Comparison of ENCODE assay signal across 8 cellular contexts in genomic region chr19:16828990-16829821, GRCh38. TPM values are rescaled to one million over a fixed set of nuclear protein-coding genes. Genes with fewer than 3 reads are reported as not detected.
DNase-seq lines count a peak whose midpoint lies in the region; ATAC-seq, FAIRE-seq and TF ChIP-seq lines count a peak whose summit lies in the region.

Gene SIN3B, plus strand, starts transcription at chr19:16829398. Its CDS starts 23 bp downstream, at chr19:16829421.

- H3K4me1 ChIP-seq in H9 (ENCODE audit: insufficient read depth, low read length) (peaks cover 3% of the 10 kb centered on the region; the same call in 1 of the 2 replicates), astrocyte (ENCODE audit: insufficient read depth, low read length) (peaks cover 31% of the 10 kb centered on the region), right cardiac atrium (ENCODE audit: control insufficient read depth, insufficient read depth, low read length) (peaks cover 4% of the 10 kb centered on the region)

- H4K5ac ChIP-seq in H9 (ENCODE audit: insufficient read length, low read depth, low read length), result no peak within 1 kb of the TSS

- H2BK12ac ChIP-seq in H9 (ENCODE audit: insufficient read length, low read depth, low read length), result no peak within 1 kb of the TSS

- H3K56ac ChIP-seq in H9 (ENCODE audit: insufficient read length, low read depth, low read length), result no peak within 1 kb of the TSS

- H3K27ac ChIP-seq in H9 (ENCODE audit: insufficient read length, low read depth, low read length), result no peak within 1 kb of the TSS
- peak within 1 kb of the TSS; percentile 37 for H3K27ac ChIP-seq in astrocyte (ENCODE audit: low read depth, low read length)
- H3K27ac ChIP-seq in right cardiac atrium (ENCODE audit: low read length), result peak within 1 kb of the TSS; percentile 70

- H3K4me2 ChIP-seq in H9 (ENCODE audit: insufficient read depth, insufficient read length, low read length) (peak within 1 kb of the TSS; percentile 82), astrocyte (ENCODE audit: low read length) (peak within 1 kb of the TSS; percentile 96)

- no peak within 1 kb of the TSS for H2BK120ac ChIP-seq in H9 (ENCODE audit: low read depth, low read length, poor library complexity, severe bottlenecking)

- H2AFZ ChIP-seq in H9 (ENCODE audit: low read length) (peak within 1 kb of the TSS; percentile 86), astrocyte (ENCODE audit: low read depth, low read length) (peak within 1 kb of the TSS; percentile 58)

- H3K9me3 Mint-ChIP-seq in H9 (no peaks in the 10 kb centered on the region; a peak in 1 of 5 replicates), astrocyte (ENCODE audit: unreplicated experiment) (peaks cover 6% of the 10 kb centered on the region)

- H4K20me1 ChIP-seq in H9 (ENCODE audit: control insufficient read depth, insufficient read depth, insufficient read length), result no peaks in the 10 kb centered on the region
- peaks cover 32% of the 10 kb centered on the region for H4K20me1 ChIP-seq in astrocyte (ENCODE audit: insufficient read depth, low read length)

- H3K79me2 ChIP-seq in H9 (ENCODE audit: insufficient read depth, low read length), result no peaks in the 10 kb centered on the region
- peaks cover 31% of the 10 kb centered on the region for H3K79me2 ChIP-seq in astrocyte (ENCODE audit: insufficient read depth, low read length)

- peaks cover 5% of the 10 kb centered on the region for H3K23me2 ChIP-seq in H9 (ENCODE audit: insufficient read length, low read depth, low read length, poor library complexity, severe bottlenecking)

- H3K4ac ChIP-seq in H9 (ENCODE audit: low read depth, low read length), result no peak within 1 kb of the TSS

- H3T11ph ChIP-seq in H9 (ENCODE audit: low read length), result no peak within 1 kb of the TSS

- TF ChIP-seq CTCF in H9 (conservative IDR thresholded peaks at IDR 0.05) (no peak), astrocyte (IDR thresholded peaks at IDR 0.05; ENCODE audit: insufficient read depth, low read depth, low read length) (no peak)

- no peak within 1 kb of the TSS for H2AK5ac ChIP-seq in H9 (ENCODE audit: insufficient read length, low read length)

- H3K36me3 Mint-ChIP-seq in H9 (ENCODE audit: insufficient read depth in 1 of 3, low read depth in 3 of 3) (peaks cover 21 to 36% (median 36%) of the 10 kb centered on the region in 3 experiments), astrocyte (ENCODE audit: low read depth, unreplicated experiment) (peaks cover 14% of the 10 kb centered on the region)

- no peak within 1 kb of the TSS for H2BK15ac ChIP-seq in H9 (ENCODE audit: low read depth, low read length)

- WGBS in H9 (ENCODE audit: extremely low coverage, insufficient read length, low lambda C conversion rate), result no CpG with 5 or more reads among the region's 63 CpGs
- WGBS in right cardiac atrium, result 3% methylated on average over 63 of the region's 63 CpGs

- H3K4me3 Mint-ChIP-seq in H9 (peak within 1 kb of the TSS; percentile 87 to 94), astrocyte (ENCODE audit: unreplicated experiment) (peak within 1 kb of the TSS; percentile 88)

- H3K14ac ChIP-seq in H9 (ENCODE audit: insufficient read depth, low read length), result peak within 1 kb of the TSS; percentile 60; the same call in 1 of the 2 replicates

- DNase-seq in COR-L47 (lab: John Stamatoyannopoulos, UW) (peak; percentile 82), H9 (peak; percentile 90), NCI-H1930 (lab: John Stamatoyannopoulos, UW) (peak; percentile 31 to 83), T1000 (lab: John Stamatoyannopoulos, UW) (peak; percentile 72), astrocyte (ENCODE audit: low read depth) (peak; percentile 59), right cardiac atrium (peak; percentile 81 to 94 (median 92)), pulmonary artery endothelial cell (ENCODE audit: low read depth, low spot score) (peak; percentile 60), ureter (ENCODE audit: low spot score) (peak; percentile 87)

- no peaks in the 10 kb centered on the region for H3K27me3 ChIP-seq in H9 (ENCODE audit: insufficient read depth, low read length)
- no peaks in the 10 kb centered on the region for H3K27me3 ChIP-seq in astrocyte (ENCODE audit: insufficient read depth, low read length)
- no peaks in the 10 kb centered on the region for H3K27me3 ChIP-seq in right cardiac atrium (ENCODE audit: control insufficient read depth, insufficient read depth)

- H3K9me3 ChIP-seq in H9 (ENCODE audit: control insufficient read depth, low read depth, low read length) (no peaks in the 10 kb centered on the region), astrocyte (ENCODE audit: insufficient read depth, low read depth, low read length) (no peaks in the 10 kb centered on the region), right cardiac atrium (ENCODE audit: control insufficient read depth, low read length) (no peaks in the 10 kb centered on the region)

- H2BK20ac ChIP-seq in H9 (ENCODE audit: low read depth, low read length, poor library complexity, severe bottlenecking), result no peak within 1 kb of the TSS

- H3K27ac Mint-ChIP-seq in H9, result peak within 1 kb of the TSS; percentile 59 to 95 (median 76); a peak in 4 of 7 replicates
- peak within 1 kb of the TSS; percentile 72 for H3K27ac Mint-ChIP-seq in astrocyte (ENCODE audit: unreplicated experiment)

- H2BK5ac ChIP-seq in H9 (ENCODE audit: insufficient read length, low read length), result no peak within 1 kb of the TSS

- H4K8ac ChIP-seq in H9 (replicated peaks; ENCODE audit: insufficient read length, low read depth, low read length), result no peak within 1 kb of the TSS

- H3K18ac ChIP-seq in H9 (ENCODE audit: insufficient read length, low read depth, low read length), result no peak within 1 kb of the TSS

- ATAC-seq in right cardiac atrium, result peak; percentile 85 to 93

- H4K91ac ChIP-seq in H9 (ENCODE audit: insufficient read length, low read depth, low read length), result no peak within 1 kb of the TSS

- peaks cover 9% of the 10 kb centered on the region for H3K79me1 ChIP-seq in H9 (ENCODE audit: insufficient read depth, low read depth, low read length, poor library complexity, severe bottlenecking)

- peaks cover 19% of the 10 kb centered on the region for H3K36me3 ChIP-seq in astrocyte (ENCODE audit: insufficient read depth, low read length)

- intact Hi-C loops in right cardiac atrium (cut with DNase I), result loop anchor here in 1 of 4 donors (10.0 kb wide), 1 partner anchor 54 kb away; no protein-coding TSS in a partner anchor

- FAIRE-seq in astrocyte (lab: Jason Lieb, UNC), result no peak

- peak within 1 kb of the TSS; percentile 60 for H3K9ac ChIP-seq in H9 (ENCODE audit: extremely low read depth, insufficient read length, low read length)
- peak within 1 kb of the TSS; percentile 93 for H3K9ac ChIP-seq in astrocyte (ENCODE audit: low read length)

- no peak within 1 kb of the TSS for H3K23ac ChIP-seq in H9 (ENCODE audit: insufficient read length, low read depth, low read length)

- H3K4me1 Mint-ChIP-seq in H9, result peaks cover 37 to 38% of the 10 kb centered on the region in 2 experiments
- peaks cover 27% of the 10 kb centered on the region for H3K4me1 Mint-ChIP-seq in astrocyte (ENCODE audit: low read depth, unreplicated experiment)

- H3K27me3 Mint-ChIP-seq in H9 (ENCODE audit: low read depth) (peaks cover 5% of the 10 kb centered on the region), astrocyte (ENCODE audit: low read depth, unreplicated experiment) (no peaks in the 10 kb centered on the region)

- H3K4me3 ChIP-seq in astrocyte (ENCODE audit: insufficient read depth, low read depth, low read length) (peak within 1 kb of the TSS; percentile 83), right cardiac atrium (ENCODE audit: low read length) (peak within 1 kb of the TSS; percentile 84)

RNA-seq across cellular contexts. Expression of gene SIN3B, which starts in this region (rescaled TPM):
- 72.5 and 72.7 TPM in 2 replicates for total RNA-seq in H9 (2021)
- total RNA-seq in astrocyte, result 79.8 and 86.1 TPM in 2 replicates
- total RNA-seq in right cardiac atrium, result 10 to 100 TPM; 27.8 to 35.4 (median 30.0) TPM
- 22.6 TPM for polyA plus RNA-seq in right cardiac atrium
- total RNA-seq in pulmonary artery endothelial cell, result 28.3 and 30.2 TPM in 2 replicates
- 90.8 TPM for total RNA-seq in ureter
